In the genomic region with DNA sequence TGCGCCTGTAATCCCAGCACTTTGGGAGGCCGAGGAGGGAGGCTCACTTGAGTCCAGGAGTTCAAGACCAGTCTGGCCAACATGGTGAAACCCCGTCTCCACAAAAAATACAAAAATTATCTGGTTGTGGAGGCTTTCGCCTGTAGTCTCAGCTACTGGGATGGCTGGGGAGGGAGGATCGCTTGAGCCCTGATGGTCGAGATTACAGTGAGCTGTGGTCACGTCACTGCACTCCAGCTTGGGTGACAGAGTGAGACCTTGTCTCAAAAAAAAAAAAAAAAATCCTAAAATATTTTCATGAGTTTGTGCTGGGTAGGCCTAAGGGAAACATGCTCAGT, we compare ENCODE assay signal across 8 cellular contexts. TPM values are rescaled to one million over a fixed set of nuclear protein-coding genes. Genes with fewer than 3 reads are reported as not detected.
DNase-seq lines count a peak whose midpoint lies in the region; TF ChIP-seq lines count a peak whose summit lies in the region.
"Not testable (repeated sequence)": the region's sequence is repeated elsewhere in the genome, so short reads cannot be mapped to it uniquely, and the experiment has no call there.

No MANE protein-coding gene starts in this region.

- not testable (repeated sequence) for H3K9ac ChIP-seq in H9 (ENCODE audit: extremely low read depth, insufficient read length, low read length); iPS-18a (ENCODE audit: low read length); neural progenitor cell
- peak overlapping the region in 1 of 2 donors; percentile 10 for H3K9ac ChIP-seq in duodenal mucosa (ENCODE audit: low read depth in 1 of 2, low read length in 2 of 2)

- H3K27me3 ChIP-seq in H9 (ENCODE audit: insufficient read depth, low read length); duodenal mucosa (ENCODE audit: control insufficient read depth in 1 of 2, insufficient read depth in 2 of 2, low read length in 2 of 2): not testable (repeated sequence)
- H3K27me3 ChIP-seq in iPS-18a (ENCODE audit: control insufficient read depth, insufficient read depth, low read length) = peaks cover 11% of the 10 kb centered on the region
- peaks cover 13% of the 10 kb centered on the region for H3K27me3 ChIP-seq in neural progenitor cell

- H3K27ac ChIP-seq in C4-2B (peak overlapping the region; percentile 81), duodenal mucosa (ENCODE audit: low read depth, low read length) (peak overlapping the region; percentile 97), temporal lobe (ENCODE audit: low read depth, low read length) (peak overlapping the region; percentile 75)
- H3K27ac ChIP-seq in H9 (ENCODE audit: insufficient read length, low read depth, low read length); OCI-LY7 (ENCODE audit: low read depth, low read length, poor library complexity, severe bottlenecking); iPS-18a (ENCODE audit: low read length); neural progenitor cell: not testable (repeated sequence)

- H3K4me2 ChIP-seq in H9 (ENCODE audit: insufficient read depth, insufficient read length, low read length) = peak overlapping the region; percentile 87
- H3K4me2 ChIP-seq in OCI-LY7 (ENCODE audit: low read length) = peak overlapping the region; percentile 87
- peak overlapping the region; percentile 87 for H3K4me2 ChIP-seq in neural progenitor cell

- H3K27me3 Mint-ChIP-seq in H9 (ENCODE audit: low read depth); neural progenitor cell (ENCODE audit: insufficient read depth, low read depth): not testable (repeated sequence)

- DNase-seq in H9; OCI-LY7 (ENCODE audit: low spot score); neural progenitor cell (ENCODE audit: low spot score): not testable (repeated sequence)
- peak; percentile 3 for DNase-seq in activated gamma-delta T cell treated with Interleukin-2 at 50 U/mL for 16 hours

- H3K79me2 ChIP-seq in H9 (ENCODE audit: insufficient read depth, low read length); neural progenitor cell (ENCODE audit: low read depth): not testable (repeated sequence)
- H3K79me2 ChIP-seq in OCI-LY7 (ENCODE audit: insufficient read depth, low read depth, low read length) = peaks cover 36% of the 10 kb centered on the region

- not testable (repeated sequence) for H3K36me3 ChIP-seq in OCI-LY7 (ENCODE audit: insufficient read depth, low read length); duodenal mucosa (ENCODE audit: control insufficient read depth in 1 of 2, insufficient read depth in 2 of 2, low read length in 2 of 2); iPS-18a (ENCODE audit: control insufficient read depth, low read depth, low read length); neural progenitor cell

- H3K4ac ChIP-seq in H9 (ENCODE audit: low read depth, low read length) = not testable (repeated sequence)

- H4K20me1 ChIP-seq in H9 (ENCODE audit: control insufficient read depth, insufficient read depth, insufficient read length); OCI-LY7 (ENCODE audit: insufficient read depth, low read length); neural progenitor cell (ENCODE audit: low read depth): not testable (repeated sequence)

- not testable (repeated sequence) for H3T11ph ChIP-seq in H9 (ENCODE audit: low read length)

- not testable (repeated sequence) for H4K8ac ChIP-seq in H9 (replicated peaks; ENCODE audit: insufficient read length, low read depth, low read length)

- not testable (repeated sequence) for H3K23ac ChIP-seq in H9 (ENCODE audit: insufficient read length, low read depth, low read length)

- H3K9me3 ChIP-seq in H9 (ENCODE audit: control insufficient read depth, low read depth, low read length); OCI-LY7 (ENCODE audit: low read length); duodenal mucosa (ENCODE audit: control insufficient read depth in 1 of 2, low read length in 2 of 2); iPS-18a (ENCODE audit: control insufficient read depth, low read depth, low read length); neural progenitor cell (ENCODE audit: low read depth): not testable (repeated sequence)

- H2BK5ac ChIP-seq in H9 (ENCODE audit: insufficient read length, low read length) = not testable (repeated sequence)

- intact Hi-C loops in OCI-LY7 (cut with micrococcal nuclease; ENCODE audit: unreplicated experiment) = loop anchor here (1.0 to 5.0 kb wide), 6 partner anchors 101 to 541 kb away; a partner anchor contains a TSS

- H3K4me3 ChIP-seq in OCI-LY7 (ENCODE audit: low read depth, low read length, poor library complexity, severe bottlenecking) (peak overlapping the region; percentile 78), duodenal mucosa (ENCODE audit: low read depth in 1 of 2, low read length in 2 of 2) (peak overlapping the region; percentile 84), iPS-18a (ENCODE audit: low read length) (peak overlapping the region; percentile 87), neural progenitor cell (peak overlapping the region; percentile 62)

- not testable (repeated sequence) for TF ChIP-seq CTCF in C4-2B (conservative IDR thresholded peaks at IDR 0.05); H9 (conservative IDR thresholded peaks at IDR 0.05); OCI-LY7 (conservative IDR thresholded peaks at IDR 0.05; ENCODE audit: low read length); neural progenitor cell (IDR thresholded peaks at IDR 0.05)

- not testable (repeated sequence) for H3K27ac Mint-ChIP-seq in H9, neural progenitor cell

- not testable (repeated sequence) for H3K9me3 Mint-ChIP-seq in H9, neural progenitor cell

- WGBS in H9 (ENCODE audit: extremely low coverage, insufficient read length, low lambda C conversion rate) = no CpG with 5 or more reads among the region's 7 CpGs

- H2BK15ac ChIP-seq in H9 (ENCODE audit: low read depth, low read length) = not testable (repeated sequence)

- H3K9me2 ChIP-seq in OCI-LY7 (ENCODE audit: insufficient read depth, low read length) = not testable (repeated sequence)

- not testable (repeated sequence) for H2BK12ac ChIP-seq in H9 (ENCODE audit: insufficient read length, low read depth, low read length)

- not testable (repeated sequence) for H3K23me2 ChIP-seq in H9 (ENCODE audit: insufficient read length, low read depth, low read length, poor library complexity, severe bottlenecking)

- H3K18ac ChIP-seq in H9 (ENCODE audit: insufficient read length, low read depth, low read length) = not testable (repeated sequence)

- H3K14ac ChIP-seq in H9 (ENCODE audit: insufficient read depth, low read length) = not testable (repeated sequence)

- not testable (repeated sequence) for H3F3A ChIP-seq in neural progenitor cell (ENCODE audit: low read depth)

- H3K4me1 Mint-ChIP-seq in H9 (peaks cover 11 to 12% of the 10 kb centered on the region in 2 experiments), neural progenitor cell (peaks cover 15% of the 10 kb centered on the region)

- CTCF ChIA-PET in OCI-LY7 (lab: Charles Lee; ENCODE audit: unreplicated experiment) = not testable (repeated sequence)

- H3K4me1 ChIP-seq in H9 (ENCODE audit: insufficient read depth, low read length); iPS-18a (ENCODE audit: control insufficient read depth, low read depth, low read length); neural progenitor cell: not testable (repeated sequence)
- H3K4me1 ChIP-seq in OCI-LY7 (ENCODE audit: insufficient read depth, low read length, poor library complexity, severe bottlenecking) (peaks cover 35% of the 10 kb centered on the region), duodenal mucosa (ENCODE audit: control insufficient read depth in 1 of 2, insufficient read depth in 2 of 2, low read length in 2 of 2) (peaks cover 29 to 35% of the 10 kb centered on the region in 2 donors)

- not testable (repeated sequence) for H2AFZ ChIP-seq in H9 (ENCODE audit: low read length)
- peak overlapping the region; percentile 80 for H2AFZ ChIP-seq in OCI-LY7 (ENCODE audit: low read length)
- H2AFZ ChIP-seq in neural progenitor cell (replicated peaks) = peak overlapping the region; percentile 97

- not testable (repeated sequence) for H4K5ac ChIP-seq in H9 (ENCODE audit: insufficient read length, low read depth, low read length)

- not testable (repeated sequence) for H3K36me3 Mint-ChIP-seq in H9 (ENCODE audit: insufficient read depth in 1 of 3, low read depth in 3 of 3); neural progenitor cell

- not testable (repeated sequence) for H2BK20ac ChIP-seq in H9 (ENCODE audit: low read depth, low read length, poor library complexity, severe bottlenecking)

- H4K91ac ChIP-seq in H9 (ENCODE audit: insufficient read length, low read depth, low read length) = not testable (repeated sequence)

- not testable (repeated sequence) for H3K79me1 ChIP-seq in H9 (ENCODE audit: insufficient read depth, low read depth, low read length, poor library complexity, severe bottlenecking)

- H2BK120ac ChIP-seq in H9 (ENCODE audit: low read depth, low read length, poor library complexity, severe bottlenecking) = not testable (repeated sequence)

- POLR2A ChIA-PET in OCI-LY7 (lab: Charles Lee) = interaction anchor here (0.6 to 2.1 kb wide), 3 partner anchors 21 to 117 kb away, joined by 3 to 5 read pairs (median 4); no protein-coding TSS in a partner anchor

- H3K4me3 Mint-ChIP-seq in H9 = peak overlapping the region; percentile 80 to 91; a peak in 4 of 5 replicates
- H3K4me3 Mint-ChIP-seq in neural progenitor cell = peak overlapping the region; percentile 91

- H3K56ac ChIP-seq in H9 (ENCODE audit: insufficient read length, low read depth, low read length) = not testable (repeated sequence)

- BruUV-seq in OCI-LY7 (replicated peaks; lab: Mats Ljungman, UMichigan) = not testable (repeated sequence)

- H2AK5ac ChIP-seq in H9 (ENCODE audit: insufficient read length, low read length) = not testable (repeated sequence)

RNA-seq across cellular contexts. Expression of a gene that starts 0.5 kb away (rescaled TPM):
- total RNA-seq in H9 (2021) = 39.1 and 41.7 TPM in 2 replicates
- 69.8 and 83.2 TPM in 2 replicates for total RNA-seq in OCI-LY7 (2014; rRNA removed; shearing (Covaris generic))
- 66.7 and 86.3 TPM in 2 replicates for total RNA-seq in OCI-LY7 (2022)
- 37.6 and 50.9 TPM in 2 replicates for total RNA-seq in neural progenitor cell (ENCODE audit: low replicate concordance)
- total RNA-seq in temporal lobe = 106 TPM
